In the genomic region with DNA sequence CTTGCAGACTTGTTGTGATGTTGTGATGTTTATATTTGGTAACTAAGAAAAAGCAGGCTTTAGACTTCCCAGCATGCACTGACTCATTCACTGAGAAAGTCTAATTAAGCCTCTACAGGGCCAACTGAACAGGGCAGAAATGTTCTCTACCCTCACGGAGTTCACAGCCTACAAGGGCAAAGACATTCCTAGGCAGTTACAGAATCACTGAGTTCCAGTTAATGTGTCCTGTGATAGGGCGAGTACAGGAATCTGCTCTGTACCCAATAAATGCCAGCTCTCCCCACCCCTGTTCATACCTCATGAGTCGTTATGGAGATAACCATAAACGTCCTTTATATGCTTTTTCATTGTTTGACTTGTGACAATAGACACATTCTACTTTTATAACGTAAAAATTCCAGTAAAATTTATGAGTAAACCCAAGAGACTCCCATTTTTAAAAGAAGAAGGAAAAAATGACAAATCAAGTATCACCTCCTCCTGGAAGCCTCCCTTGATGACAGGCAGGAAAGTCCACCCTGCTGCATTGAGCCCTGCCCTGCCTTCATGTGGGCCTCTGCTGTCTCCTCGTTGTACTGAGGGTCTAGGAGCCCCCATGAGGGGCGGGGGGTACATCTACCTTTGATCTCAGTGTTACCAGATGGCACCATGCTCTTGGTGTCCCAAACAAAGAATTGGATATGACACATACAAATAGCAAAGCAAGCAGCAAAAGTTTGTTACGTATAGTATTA, we compare ENCODE assay signal across 15 cellular contexts.
DNase-seq lines count a peak whose midpoint lies in the region; ATAC-seq and TF ChIP-seq lines count a peak whose summit lies in the region.
"Had no signal": no experiment of that assay in that cellular context is flagged by ENCODE, and none has a peak within 500 bp of the region (broad histone marks: within the 10 kb centered on the region; RNA-seq: fewer than 3 reads in every experiment).

No MANE protein-coding gene starts in this region.

- no peak for TF ChIP-seq CTCF in AG10803 (conservative IDR thresholded peaks at IDR 0.05; ENCODE audit: low read length)
- no peak for TF ChIP-seq CTCF in coronary artery (IDR thresholded peaks at IDR 0.05)

- DNase-seq in AG10803 (ENCODE audit: low read depth) (peak; percentile 89), NCI-H226 (peak; percentile 89), epithelial cell of prostate (ENCODE audit: low read depth, low spot score) (peak; percentile 91), non-pigmented ciliary epithelial cell (ENCODE audit: low read depth) (peak; percentile 17), coronary artery (ENCODE audit: low spot score) (no peak), substantia nigra (lab: John Stamatoyannopoulos, UW) (no peak)
- DNase-seq: activated naive CD8-positive, alpha-beta T cell treated with anti-CD3 and anti-CD28 coated beads, Interleukin-2, amount 10 ng/mL, durations not matched to agents 7 days and 5 days; effector CD8-positive, alpha-beta T cell; GDM1; NCI-H2081; stimulated activated CD4-positive, alpha-beta T cell treated with anti-CD3 and anti-CD28 coated beads, Interleukin-12 subunit alpha, Interleukin-12 subunit beta, amount 100 ng/mL, for 4 hours had no signal

- ATAC-seq in GM18873 (IDR thresholded peaks at IDR 0.05; ENCODE audit: low FRiP score, unreplicated experiment) (no peak), HG02938 (IDR thresholded peaks at IDR 0.05; ENCODE audit: unreplicated experiment) (no peak)
- ATAC-seq: GM23338 had no signal

- H3K27ac ChIP-seq in epithelial cell of prostate = peak overlapping the region; percentile 75
- no peak overlapping the region for H3K27ac ChIP-seq in coronary artery
- no peak overlapping the region for H3K27ac ChIP-seq in substantia nigra (ENCODE audit: low read depth, low read length, poor library complexity, severe bottlenecking)
- H3K27ac ChIP-seq: BLaER1 treated with 17β-estradiol and CSF1 and Interleukin-3, amounts not matched to agents 10 nM and 100 nM had no signal

- H3K4me3 ChIP-seq in AG10803 (ENCODE audit: low read length) = no peak overlapping the region
- H3K4me3 ChIP-seq in coronary artery = no peak overlapping the region
- H3K4me3 ChIP-seq: BLaER1 treated with 17β-estradiol and CSF1 and Interleukin-3, amounts not matched to agents 10 nM and 100 nM; GM23338 had no signal

Comparison
In these comparisons a context has a peak if more than half of its experiments do, and no peak if none do; other contexts are left out.
1. DNase-seq: peak in AG10803 (single experiment), NCI-H226 (single experiment), epithelial cell of prostate (single experiment) and non-pigmented ciliary epithelial cell (single experiment); none in coronary artery (single experiment) and substantia nigra (0 of 49).